In genomic region chr2:197499594-197500502, GRCh38 we compare ENCODE assay signal across 8 cellular contexts. TPM values are rescaled to one million over a fixed set of nuclear protein-coding genes. Genes with fewer than 3 reads are reported as not detected.
A peak's percentile ranks its signal among the peaks of the same experiment; 100 is the strongest.
DNase-seq lines count a peak whose midpoint lies in the region; ATAC-seq and TF ChIP-seq lines count a peak whose summit lies in the region.

Gene HSPD1, minus strand, starts transcription at chr2:197499840. Its CDS starts 992 bp downstream, at chr2:197498848.
Gene HSPE1, plus strand, starts transcription at chr2:197500379. Its CDS starts 58 bp downstream, at chr2:197500437.

- H3K4me1 ChIP-seq in BE2C, result no peaks in the 10 kb centered on the region
- H3K4me1 ChIP-seq in colonic mucosa, result peaks cover 11% of the 10 kb centered on the region

- peaks cover 86% of the 10 kb centered on the region for H3K36me3 ChIP-seq in BE2C
- peaks cover 7% of the 10 kb centered on the region for H3K36me3 ChIP-seq in colonic mucosa

- H3K9ac ChIP-seq in colonic mucosa (ENCODE audit: low read depth in 2 of 2, low read length in 2 of 2), result peak within 1 kb of the TSS; percentile 83 to 94

- ATAC-seq in HG03460 (IDR thresholded peaks at IDR 0.05; ENCODE audit: unreplicated experiment), result peak; percentile 73

- intact Hi-C loops in colonic mucosa (cut with DNase I), result no loop called here

- H3K27me3 ChIP-seq in BE2C, result no peaks in the 10 kb centered on the region
- H3K27me3 ChIP-seq in colonic mucosa, result no peaks in the 10 kb centered on the region
- no peaks in the 10 kb centered on the region for H3K27me3 ChIP-seq in layer of hippocampus (ENCODE audit: control insufficient read depth, insufficient read depth, low read length)

- H3K4me3 ChIP-seq in BE2C (ENCODE audit: low read depth, low read length) (peak within 1 kb of the TSS; percentile 98), colonic mucosa (peak within 1 kb of the TSS; percentile 74)

- H3K9me3 ChIP-seq in BE2C (no peaks in the 10 kb centered on the region), colonic mucosa (no peaks in the 10 kb centered on the region)

- H3K27ac ChIP-seq in colonic mucosa (peak within 1 kb of the TSS; percentile 99), layer of hippocampus (ENCODE audit: low read depth, low read length) (peak within 1 kb of the TSS; percentile 99)

- DNase-seq in BE2C (peak; percentile 98), GM19240 (ENCODE audit: insufficient read length, low spot score) (peak; percentile 71), NCI-H526 (lab: John Stamatoyannopoulos, UW) (peak; percentile 98 to 99), colonic mucosa (peak; percentile 100)
- DNase-seq in activated CD4-positive, alpha-beta T cell treated with anti-CD3 and anti-CD28 coated beads for 48 hours, result peak; percentile 98
- peak; percentile 95 to 96 for DNase-seq in stimulated activated CD4-positive, alpha-beta T cell treated with anti-CD3 and anti-CD28 coated beads, Interleukin-1b, Interleukin-23, amount 100 ng/mL, for 4 hours (ENCODE audit: low read depth in 2 of 2)

- TF ChIP-seq CTCF in BE2C (IDR thresholded peaks at IDR 0.05; ENCODE audit: low read depth, low read length) (no peak), colonic mucosa (IDR thresholded peaks at IDR 0.05) (no peak)

RNA-seq across cellular contexts. Expression of gene HSPD1, which starts in this region (rescaled TPM):
- 331 TPM for polyA plus RNA-seq in BE2C (2012; ENCODE audit: insufficient read depth, insufficient read length, low read depth)
- total RNA-seq in colonic mucosa, result 100 to 1,000 TPM; 232 to 794 TPM

RNA-seq across cellular contexts. Expression of gene HSPE1, which starts in this region (rescaled TPM):
- polyA plus RNA-seq in BE2C (2012; ENCODE audit: insufficient read depth, insufficient read length, low read depth), result 441 TPM
- total RNA-seq in colonic mucosa, result 100 to 1,000 TPM; 101 to 297 TPM

Comparison
In these comparisons a context has a peak if more than half of its experiments do, and no peak if none do; other contexts are left out.
1. Peak in every context shown above with its lines: DNase-seq, ATAC-seq, H3K4me3 ChIP-seq and H3K27ac ChIP-seq.